In the genomic region with DNA sequence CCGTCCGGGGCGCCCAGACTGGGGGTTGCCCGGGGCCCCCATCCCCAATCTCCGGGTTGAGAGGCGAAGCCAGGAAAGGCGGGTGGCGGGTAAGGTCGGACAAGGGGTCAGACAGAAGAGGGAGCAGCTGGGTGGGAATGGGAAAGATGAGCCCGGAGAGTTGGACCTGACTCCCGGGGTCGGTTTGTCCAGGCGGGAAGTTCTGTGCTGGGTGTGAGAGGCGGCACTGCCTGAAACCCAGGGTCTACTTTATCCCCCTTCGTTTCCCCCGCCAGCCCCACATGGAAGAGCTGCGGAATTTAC, we compare ENCODE assay signal across 8 cellular contexts. TPM values are rescaled to one million over a fixed set of nuclear protein-coding genes. Genes with fewer than 3 reads are reported as not detected.
DNase-seq lines count a peak whose midpoint lies in the region; ATAC-seq, FAIRE-seq and TF ChIP-seq lines count a peak whose summit lies in the region.

No MANE protein-coding gene starts in this region.

- H3K27ac ChIP-seq in CD4-positive, alpha-beta T cell (ENCODE audit: low read depth, low read length), result peak overlapping the region; percentile 69
- H3K27ac ChIP-seq in OCI-LY1 (ENCODE audit: low read depth, low read length, poor library complexity, severe bottlenecking), result peak overlapping the region; percentile 62

- peaks cover 38% of the 10 kb centered on the region for H3K4me1 Mint-ChIP-seq in CD4-positive, alpha-beta T cell (ENCODE audit: low read depth)
- peaks cover 37 to 41% of the 10 kb centered on the region in 2 donors for H3K4me1 Mint-ChIP-seq in effector memory CD8-positive, alpha-beta T cell (ENCODE audit: low read depth in 2 of 2)

- no peaks in the 10 kb centered on the region for H3K27me3 ChIP-seq in CD4-positive, alpha-beta T cell (ENCODE audit: control insufficient read depth, insufficient read depth, low read length)
- H3K27me3 ChIP-seq in OCI-LY1 (ENCODE audit: insufficient read depth, low read length) (no peaks in the 10 kb centered on the region), neuron (ENCODE audit: insufficient read depth, low read length) (no peaks in the 10 kb centered on the region)

- H4K20me1 ChIP-seq in OCI-LY1 (ENCODE audit: insufficient read depth, low read length), result no peaks in the 10 kb centered on the region

- no peaks in the 10 kb centered on the region; the same call in 1 of the 2 replicates for H3K79me2 ChIP-seq in OCI-LY1 (ENCODE audit: insufficient read depth, low read length)

- DNase-seq in CD4-positive, alpha-beta T cell, result no peak
- no peak for DNase-seq in effector memory CD8-positive, alpha-beta T cell
- no peak for DNase-seq in NCI-H2196 treated with DMSO at 0.1 percent for 48 hours (lab: John Stamatoyannopoulos, UW; ENCODE audit: unreplicated experiment)
- no peak for DNase-seq in H54 (ENCODE audit: insufficient read length, low spot score)
- DNase-seq in DMS114 treated with DMSO at 0.1 percent for 48 hours (lab: John Stamatoyannopoulos, UW; ENCODE audit: unreplicated experiment), result no peak

- intact Hi-C loops in CD4-positive, alpha-beta T cell (cut with DNase I, micrococcal nuclease), result no loop called here

- peaks cover 16% of the 10 kb centered on the region for H3K36me3 Mint-ChIP-seq in CD4-positive, alpha-beta T cell (ENCODE audit: low read depth)
- H3K36me3 Mint-ChIP-seq in effector memory CD8-positive, alpha-beta T cell (ENCODE audit: insufficient read depth), result peaks cover 13% of the 10 kb centered on the region

- TF ChIP-seq CTCF in CD4-positive, alpha-beta T cell (IDR thresholded peaks at IDR 0.05), result no peak
- TF ChIP-seq CTCF in OCI-LY1 (IDR thresholded peaks at IDR 0.05; ENCODE audit: low read length), result no peak

- no peaks in the 10 kb centered on the region for H3K9me3 Mint-ChIP-seq in CD4-positive, alpha-beta T cell
- no peaks in the 10 kb centered on the region for H3K9me3 Mint-ChIP-seq in effector memory CD8-positive, alpha-beta T cell

- H3K36me3 ChIP-seq in OCI-LY1 (ENCODE audit: insufficient read depth, low read length), result peaks cover 11% of the 10 kb centered on the region
- peaks cover 8% of the 10 kb centered on the region for H3K36me3 ChIP-seq in neuron (ENCODE audit: insufficient read depth, low read length)

- FAIRE-seq in H54 (lab: Jason Lieb, UNC), result no peak

- H3K9me2 ChIP-seq in OCI-LY1 (ENCODE audit: low read depth, low read length), result no peaks in the 10 kb centered on the region

- no peak for TF ChIP-seq POLR2A in H54 (IDR thresholded peaks at IDR 0.05; ENCODE audit: low read depth, low read length)

- H3K27ac Mint-ChIP-seq in CD4-positive, alpha-beta T cell, result peak overlapping the region; percentile 91
- H3K27ac Mint-ChIP-seq in effector memory CD8-positive, alpha-beta T cell, result peak overlapping the region; percentile 82 to 97

- H3K4me1 ChIP-seq in OCI-LY1 (ENCODE audit: insufficient read depth, low read length, severe bottlenecking), result peaks cover 41% of the 10 kb centered on the region
- peaks cover 29% of the 10 kb centered on the region for H3K4me1 ChIP-seq in neuron (ENCODE audit: insufficient read depth, low read length)

- POLR2A ChIA-PET in CD4-positive, alpha-beta T cell (lab: Charles Lee), result interaction anchor here (0.9 to 1.8 kb wide), 2 partner anchors 9 to 45 kb away, joined by 4 to 5 read pairs; no protein-coding TSS in a partner anchor

- no peaks in the 10 kb centered on the region for H3K9me3 ChIP-seq in CD4-positive, alpha-beta T cell (ENCODE audit: control insufficient read depth, low read length)
- H3K9me3 ChIP-seq in OCI-LY1 (ENCODE audit: low read length), result no peaks in the 10 kb centered on the region
- no peaks in the 10 kb centered on the region for H3K9me3 ChIP-seq in neuron (ENCODE audit: low read length)

- peak overlapping the region; percentile 85 for H3K4me2 ChIP-seq in OCI-LY1 (ENCODE audit: low read length)

- ATAC-seq in CD4-positive, alpha-beta T cell (ENCODE audit: poor library complexity), result no peak
- no peak for ATAC-seq in effector memory CD8-positive, alpha-beta T cell (replicated peaks)
- no peak for ATAC-seq in GM21737 (IDR thresholded peaks at IDR 0.05; ENCODE audit: unreplicated experiment)

- H3F3A ChIP-seq in OCI-LY1 (ENCODE audit: insufficient read depth, low read length), result 0 out of 2 replicates have a peak, but pooled peaks cover 7% of the 10 kb centered on the region

- H3K9ac ChIP-seq in OCI-LY1 (ENCODE audit: low read length), result peak overlapping the region; percentile 79

- H2AFZ ChIP-seq in OCI-LY1 (ENCODE audit: low read length), result no peak overlapping the region
- peak overlapping the region; percentile 35 for H2AFZ ChIP-seq in neuron (ENCODE audit: low read depth, low read length)

- H3K4me3 ChIP-seq in OCI-LY1 (ENCODE audit: low read depth, low read length, poor library complexity, severe bottlenecking), result peak overlapping the region; percentile 90
- H3K4me3 ChIP-seq in neuron (ENCODE audit: low read length), result peak overlapping the region; percentile 79

- H3K27me3 Mint-ChIP-seq in CD4-positive, alpha-beta T cell, result no peaks in the 10 kb centered on the region
- H3K27me3 Mint-ChIP-seq in effector memory CD8-positive, alpha-beta T cell, result no peaks in the 10 kb centered on the region

- CTCF ChIA-PET in CD4-positive, alpha-beta T cell (lab: Charles Lee), result interaction anchor here (1.0 to 2.0 kb wide), 3 partner anchors 16 to 51 kb away, joined by 3 to 11 read pairs (median 7); a partner anchor contains a TSS

- peak overlapping the region; percentile 88 for H3K4me3 Mint-ChIP-seq in CD4-positive, alpha-beta T cell
- peak overlapping the region; percentile 95 to 97 for H3K4me3 Mint-ChIP-seq in effector memory CD8-positive, alpha-beta T cell

RNA-seq across cellular contexts. Expression of a gene that starts 0.7 kb away (rescaled TPM):
- 10 to 100 TPM; 27.1 to 31.4 TPM for total RNA-seq in CD4-positive, alpha-beta T cell

RNA-seq across cellular contexts. Expression of a gene that starts 2.4 kb away (rescaled TPM):
- total RNA-seq in CD4-positive, alpha-beta T cell, result 1 to 10 TPM; 3.1 to 3.5 TPM

RNA-seq across cellular contexts. Expression of a gene that starts 11.7 kb away (rescaled TPM):
- 10 to 100 TPM; 13.8 to 15.2 TPM for total RNA-seq in CD4-positive, alpha-beta T cell

RNA-seq across cellular contexts. Expression of a gene that starts 20.5 kb away (rescaled TPM):
- 10 to 100 TPM; 82.2 to 84.2 TPM for total RNA-seq in CD4-positive, alpha-beta T cell

RNA-seq across cellular contexts. Expression of a gene that starts 23.2 kb away (rescaled TPM):
- total RNA-seq in CD4-positive, alpha-beta T cell, result 10 to 100 TPM; 44.5 to 46.6 TPM
